In genomic region chr4:128163177-128164117, GRCh38 we compare ENCODE assay signal across 1 cellular context.
A peak's percentile ranks its signal among the peaks of the same experiment; 100 is the strongest.
TF ChIP-seq lines count a peak whose summit lies in the region.

No MANE protein-coding gene starts in this region.

TF ChIP-seq in HepG2, 621 proteins besides CTCF, POLR2A, EP300 and RAD21 (continued from another document and continues in another):
- TF ChIP-seq, protein P1, sequence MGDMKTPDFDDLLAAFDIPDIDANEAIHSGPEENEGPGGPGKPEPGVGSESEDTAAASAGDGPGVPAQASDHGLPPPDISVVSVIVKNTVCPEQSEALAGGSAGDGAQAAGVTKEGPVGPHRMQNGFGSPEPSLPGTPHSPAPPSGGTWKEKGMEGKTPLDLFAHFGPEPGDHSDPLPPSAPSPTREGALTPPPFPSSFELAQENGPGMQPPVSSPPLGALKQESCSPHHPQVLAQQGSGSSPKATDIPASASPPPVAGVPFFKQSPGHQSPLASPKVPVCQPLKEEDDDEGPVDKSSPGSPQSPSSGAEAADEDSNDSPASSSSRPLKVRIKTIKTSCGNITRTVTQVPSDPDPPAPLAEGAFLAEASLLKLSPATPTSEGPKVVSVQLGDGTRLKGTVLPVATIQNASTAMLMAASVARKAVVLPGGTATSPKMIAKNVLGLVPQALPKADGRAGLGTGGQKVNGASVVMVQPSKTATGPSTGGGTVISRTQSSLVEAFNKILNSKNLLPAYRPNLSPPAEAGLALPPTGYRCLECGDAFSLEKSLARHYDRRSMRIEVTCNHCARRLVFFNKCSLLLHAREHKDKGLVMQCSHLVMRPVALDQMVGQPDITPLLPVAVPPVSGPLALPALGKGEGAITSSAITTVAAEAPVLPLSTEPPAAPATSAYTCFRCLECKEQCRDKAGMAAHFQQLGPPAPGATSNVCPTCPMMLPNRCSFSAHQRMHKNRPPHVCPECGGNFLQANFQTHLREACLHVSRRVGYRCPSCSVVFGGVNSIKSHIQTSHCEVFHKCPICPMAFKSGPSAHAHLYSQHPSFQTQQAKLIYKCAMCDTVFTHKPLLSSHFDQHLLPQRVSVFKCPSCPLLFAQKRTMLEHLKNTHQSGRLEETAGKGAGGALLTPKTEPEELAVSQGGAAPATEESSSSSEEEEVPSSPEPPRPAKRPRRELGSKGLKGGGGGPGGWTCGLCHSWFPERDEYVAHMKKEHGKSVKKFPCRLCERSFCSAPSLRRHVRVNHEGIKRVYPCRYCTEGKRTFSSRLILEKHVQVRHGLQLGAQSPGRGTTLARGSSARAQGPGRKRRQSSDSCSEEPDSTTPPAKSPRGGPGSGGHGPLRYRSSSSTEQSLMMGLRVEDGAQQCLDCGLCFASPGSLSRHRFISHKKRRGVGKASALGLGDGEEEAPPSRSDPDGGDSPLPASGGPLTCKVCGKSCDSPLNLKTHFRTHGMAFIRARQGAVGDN (CRISPR knock-in tag; IDR thresholded peaks at IDR 0.05) = no peak
- TF ChIP-seq ZNF142 (CRISPR knock-in tag; IDR thresholded peaks at IDR 0.05) (no peak), ZNF644 (CRISPR knock-in tag; IDR thresholded peaks at IDR 0.05; ENCODE audit: low read depth) (no peak), CBX2 (IDR thresholded peaks at IDR 0.05; ENCODE audit: low read depth, low read length) (no peak), CBX2 (CRISPR knock-in tag; IDR thresholded peaks at IDR 0.05; ENCODE audit: low read depth) (no peak), ELF3 (CRISPR knock-in tag; IDR thresholded peaks at IDR 0.05) (0 out of 2 replicates have a peak, but pooled peaks have one; percentile 28), NFE2 (CRISPR knock-in tag; IDR thresholded peaks at IDR 0.05) (no peak), MAFG (CRISPR knock-in tag; IDR thresholded peaks at IDR 0.05) (no peak), KLF11 (CRISPR knock-in tag; IDR thresholded peaks at IDR 0.05) (no peak), NFRKB (IDR thresholded peaks at IDR 0.05) (no peak), ZNF562 (CRISPR knock-in tag; IDR thresholded peaks at IDR 0.05; ENCODE audit: borderline replicate concordance) (no peak), ZXDC (CRISPR knock-in tag; IDR thresholded peaks at IDR 0.05) (no peak), ZGPAT (CRISPR knock-in tag; IDR thresholded peaks at IDR 0.05) (peak; percentile 20; the same call in 1 of the 2 replicates), SAP130 (CRISPR knock-in tag; IDR thresholded peaks at IDR 0.05; ENCODE audit: low read depth) (0 out of 2 replicates have a peak, but pooled peaks have one; percentile 27), ZFAT (CRISPR knock-in tag; conservative IDR thresholded peaks at IDR 0.05) (no peak), KDM1A (CRISPR knock-in tag; IDR thresholded peaks at IDR 0.05) (no peak), NFIC (IDR thresholded peaks at IDR 0.05; ENCODE audit: low read length) (peak; percentile 53; the same call in 1 of the 2 replicates), ZNF674 (CRISPR knock-in tag; IDR thresholded peaks at IDR 0.05; ENCODE audit: low read depth) (no peak), ZNF609 (CRISPR knock-in tag; IDR thresholded peaks at IDR 0.05; ENCODE audit: borderline replicate concordance) (no peak), GATAD2A (CRISPR knock-in tag; IDR thresholded peaks at IDR 0.05) (peak; percentile 54; the same call in 1 of the 2 replicates), DNMT3B (CRISPR knock-in tag; conservative IDR thresholded peaks at IDR 0.05) (no peak)
- TF ChIP-seq, protein P2, sequence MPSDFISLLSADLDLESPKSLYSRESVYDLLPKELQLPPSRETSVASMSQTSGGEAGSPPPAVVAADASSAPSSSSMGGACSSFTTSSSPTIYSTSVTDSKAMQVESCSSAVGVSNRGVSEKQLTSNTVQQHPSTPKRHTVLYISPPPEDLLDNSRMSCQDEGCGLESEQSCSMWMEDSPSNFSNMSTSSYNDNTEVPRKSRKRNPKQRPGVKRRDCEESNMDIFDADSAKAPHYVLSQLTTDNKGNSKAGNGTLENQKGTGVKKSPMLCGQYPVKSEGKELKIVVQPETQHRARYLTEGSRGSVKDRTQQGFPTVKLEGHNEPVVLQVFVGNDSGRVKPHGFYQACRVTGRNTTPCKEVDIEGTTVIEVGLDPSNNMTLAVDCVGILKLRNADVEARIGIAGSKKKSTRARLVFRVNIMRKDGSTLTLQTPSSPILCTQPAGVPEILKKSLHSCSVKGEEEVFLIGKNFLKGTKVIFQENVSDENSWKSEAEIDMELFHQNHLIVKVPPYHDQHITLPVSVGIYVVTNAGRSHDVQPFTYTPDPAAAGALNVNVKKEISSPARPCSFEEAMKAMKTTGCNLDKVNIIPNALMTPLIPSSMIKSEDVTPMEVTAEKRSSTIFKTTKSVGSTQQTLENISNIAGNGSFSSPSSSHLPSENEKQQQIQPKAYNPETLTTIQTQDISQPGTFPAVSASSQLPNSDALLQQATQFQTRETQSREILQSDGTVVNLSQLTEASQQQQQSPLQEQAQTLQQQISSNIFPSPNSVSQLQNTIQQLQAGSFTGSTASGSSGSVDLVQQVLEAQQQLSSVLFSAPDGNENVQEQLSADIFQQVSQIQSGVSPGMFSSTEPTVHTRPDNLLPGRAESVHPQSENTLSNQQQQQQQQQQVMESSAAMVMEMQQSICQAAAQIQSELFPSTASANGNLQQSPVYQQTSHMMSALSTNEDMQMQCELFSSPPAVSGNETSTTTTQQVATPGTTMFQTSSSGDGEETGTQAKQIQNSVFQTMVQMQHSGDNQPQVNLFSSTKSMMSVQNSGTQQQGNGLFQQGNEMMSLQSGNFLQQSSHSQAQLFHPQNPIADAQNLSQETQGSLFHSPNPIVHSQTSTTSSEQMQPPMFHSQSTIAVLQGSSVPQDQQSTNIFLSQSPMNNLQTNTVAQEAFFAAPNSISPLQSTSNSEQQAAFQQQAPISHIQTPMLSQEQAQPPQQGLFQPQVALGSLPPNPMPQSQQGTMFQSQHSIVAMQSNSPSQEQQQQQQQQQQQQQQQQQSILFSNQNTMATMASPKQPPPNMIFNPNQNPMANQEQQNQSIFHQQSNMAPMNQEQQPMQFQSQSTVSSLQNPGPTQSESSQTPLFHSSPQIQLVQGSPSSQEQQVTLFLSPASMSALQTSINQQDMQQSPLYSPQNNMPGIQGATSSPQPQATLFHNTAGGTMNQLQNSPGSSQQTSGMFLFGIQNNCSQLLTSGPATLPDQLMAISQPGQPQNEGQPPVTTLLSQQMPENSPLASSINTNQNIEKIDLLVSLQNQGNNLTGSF (CRISPR knock-in tag; IDR thresholded peaks at IDR 0.05) = no peak
- TF ChIP-seq, protein P3, sequence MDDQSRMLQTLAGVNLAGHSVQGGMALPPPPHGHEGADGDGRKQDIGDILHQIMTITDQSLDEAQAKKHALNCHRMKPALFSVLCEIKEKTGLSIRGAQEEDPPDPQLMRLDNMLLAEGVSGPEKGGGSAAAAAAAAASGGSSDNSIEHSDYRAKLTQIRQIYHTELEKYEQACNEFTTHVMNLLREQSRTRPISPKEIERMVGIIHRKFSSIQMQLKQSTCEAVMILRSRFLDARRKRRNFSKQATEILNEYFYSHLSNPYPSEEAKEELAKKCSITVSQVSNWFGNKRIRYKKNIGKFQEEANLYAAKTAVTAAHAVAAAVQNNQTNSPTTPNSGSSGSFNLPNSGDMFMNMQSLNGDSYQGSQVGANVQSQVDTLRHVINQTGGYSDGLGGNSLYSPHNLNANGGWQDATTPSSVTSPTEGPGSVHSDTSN (CRISPR knock-in tag; IDR thresholded peaks at IDR 0.05; ENCODE audit: borderline replicate concordance) = no peak
